ENCODE assay signal across 1 cellular context in genomic region chr6:110180228-110181008, GRCh38.
A peak's percentile ranks its signal among the peaks of the same experiment; 100 is the strongest.
TF ChIP-seq lines count a peak whose summit lies in the region.

TSS of gene CDC40 (plus strand) at chr6:110180427. CDS start at chr6:110180445, 18 bp downstream.

TF ChIP-seq in HepG2, 621 proteins besides CTCF, POLR2A, EP300 and RAD21 (continued from another document and continues in another):
- TF ChIP-seq ATF6 (CRISPR knock-in tag; conservative IDR thresholded peaks at IDR 0.05) (0 out of 2 replicates have a peak, but pooled peaks have one; percentile 49), SMAD1 (CRISPR knock-in tag; IDR thresholded peaks at IDR 0.05; ENCODE audit: borderline replicate concordance, low read depth) (0 out of 2 replicates have a peak, but pooled peaks have one; percentile 62), KLF16 (CRISPR knock-in tag; IDR thresholded peaks at IDR 0.05) (peak in 1 of 2 experiments; percentile 80; a peak in 1 of 4 replicates), CBX1 (IDR thresholded peaks at IDR 0.05; ENCODE audit: low read depth) (no peak), ZGPAT (CRISPR knock-in tag; IDR thresholded peaks at IDR 0.05) (peak; percentile 40; the same call in 1 of the 2 replicates), IRF2 (CRISPR knock-in tag; IDR thresholded peaks at IDR 0.05) (0 out of 2 replicates have a peak, but pooled peaks have one; percentile 39), GABPB1 (CRISPR knock-in tag; IDR thresholded peaks at IDR 0.05) (0 out of 2 replicates have a peak, but pooled peaks have one; percentile 10), REST (IDR thresholded peaks at IDR 0.05; ENCODE audit: borderline replicate concordance in 1 of 2, low read depth in 1 of 2, low read length in 2 of 2) (peak in 1 of 2 experiments; percentile 33; a peak in 1 of 4 replicates), NAIF1 (CRISPR knock-in tag; IDR thresholded peaks at IDR 0.05; ENCODE audit: borderline replicate concordance) (0 out of 2 replicates have a peak, but pooled peaks have one; percentile 50), TAF1 (CRISPR knock-in tag; IDR thresholded peaks at IDR 0.05) (peak; percentile 66), KLF13 (CRISPR knock-in tag; IDR thresholded peaks at IDR 0.05) (peak; percentile 47; the same call in 1 of the 2 replicates), ZBED4 (CRISPR knock-in tag; IDR thresholded peaks at IDR 0.05; ENCODE audit: borderline replicate concordance) (0 out of 2 replicates have a peak, but pooled peaks have one; percentile 48), KMT2B (CRISPR knock-in tag; IDR thresholded peaks at IDR 0.05) (peak; percentile 91), ELF1 (CRISPR knock-in tag; IDR thresholded peaks at IDR 0.05) (peak; percentile 78), ZNF598 (CRISPR knock-in tag; IDR thresholded peaks at IDR 0.05; ENCODE audit: borderline replicate concordance) (0 out of 2 replicates have a peak, but pooled peaks have one; percentile 9), ZNF660 (CRISPR knock-in tag; IDR thresholded peaks at IDR 0.05; ENCODE audit: borderline replicate concordance, low read depth) (no peak), HDAC2 (CRISPR knock-in tag; IDR thresholded peaks at IDR 0.05) (peak; percentile 66; the same call in 1 of the 2 replicates), SRY (CRISPR knock-in tag; IDR thresholded peaks at IDR 0.05) (0 out of 2 replicates have a peak, but pooled peaks have one; percentile 48), SAP130 (CRISPR knock-in tag; IDR thresholded peaks at IDR 0.05; ENCODE audit: low read depth) (peak; percentile 83), SMARCE1 (IDR thresholded peaks at IDR 0.05; ENCODE audit: borderline replicate concordance) (no peak), MED1 (CRISPR knock-in tag; IDR thresholded peaks at IDR 0.05) (0 out of 2 replicates have a peak, but pooled peaks have one; percentile 5), ZNF724P (CRISPR knock-in tag; IDR thresholded peaks at IDR 0.05; ENCODE audit: borderline replicate concordance) (0 out of 2 replicates have a peak, but pooled peaks have one; percentile 1), HNF4G (IDR thresholded peaks at IDR 0.05; ENCODE audit: borderline replicate concordance, low read depth, low read length) (0 out of 2 replicates have a peak, but pooled peaks have one; percentile 28), HNF4G (CRISPR knock-in tag; IDR thresholded peaks at IDR 0.05; ENCODE audit: borderline replicate concordance, low read depth) (peak; percentile 79), ZNF274 (CRISPR knock-in tag; IDR thresholded peaks at IDR 0.05) (no peak), ZNF512 (CRISPR knock-in tag; IDR thresholded peaks at IDR 0.05) (peak; percentile 86; the same call in 1 of the 2 replicates), E2F2 (CRISPR knock-in tag; IDR thresholded peaks at IDR 0.05; ENCODE audit: borderline replicate concordance) (no peak), YEATS4 (CRISPR knock-in tag; IDR thresholded peaks at IDR 0.05; ENCODE audit: borderline replicate concordance) (peak; percentile 39; the same call in 1 of the 2 replicates), RXRB (CRISPR knock-in tag; IDR thresholded peaks at IDR 0.05; ENCODE audit: borderline replicate concordance) (peak; percentile 39; the same call in 1 of the 2 replicates), ZBTB49 (CRISPR knock-in tag; IDR thresholded peaks at IDR 0.05; ENCODE audit: borderline replicate concordance) (peak; percentile 32; the same call in 1 of the 2 replicates)
